In genomic region chr5:3022665-3023064, GRCh38 we compare ENCODE assay signal across 24 cellular contexts.
"Had no signal": no experiment of that assay in that cellular context is flagged by ENCODE, and none has a peak within 500 bp of the region (broad histone marks: within the 10 kb centered on the region; RNA-seq: fewer than 3 reads in every experiment).

No MANE protein-coding gene starts in this region.

- H3K27ac Mint-ChIP-seq: naive thymus-derived CD8-positive, alpha-beta T cell; natural killer cell treated with Interleukin-12 subunit alpha and Interleukin-12 subunit beta and Interleukin-15 and Interleukin-18, amount 100 ng/mL, for 72 hours; nephron progenitor cell; progenitor cell of endocrine pancreas; stimulated activated effector memory CD8-positive, alpha-beta T cell treated with anti-CD3 and anti-CD28 coated beads, Interleukin-12 subunit alpha, Interleukin-12 subunit beta, amount 100 ng/mL, for 72 hours; stimulated activated naive B cell treated with anti-CD40 and anti-IgM and Interleukin-4, amounts not matched to agents 10 μg/mL and 1 μg/mL and 100 μg/mL, for 72 hours; stimulated activated naive CD8-positive, alpha-beta T cell treated with anti-CD3 and anti-CD28 coated beads, Interleukin-15, Interleukin-2, amounts not matched to agents 100 ng/mL and 50 ng/mL, for 24 hours had no signal

- H3K4me1 Mint-ChIP-seq: naive thymus-derived CD8-positive, alpha-beta T cell; stimulated activated effector memory CD8-positive, alpha-beta T cell treated with anti-CD3 and anti-CD28 coated beads, Interleukin-12 subunit alpha, Interleukin-12 subunit beta, amount 100 ng/mL, for 72 hours; stimulated activated naive B cell treated with anti-CD40 and anti-IgM and Interleukin-4, amounts not matched to agents 10 μg/mL and 1 μg/mL and 100 μg/mL, for 72 hours had no signal

- H3K9me3 Mint-ChIP-seq: natural killer cell treated with Interleukin-12 subunit alpha and Interleukin-12 subunit beta and Interleukin-15 and Interleukin-18, amount 100 ng/mL, for 72 hours; nephron progenitor cell had no signal

- H3K36me3 Mint-ChIP-seq: naive thymus-derived CD8-positive, alpha-beta T cell; natural killer cell treated with Interleukin-12 subunit alpha and Interleukin-12 subunit beta and Interleukin-15 and Interleukin-18, amount 100 ng/mL, for 72 hours; stimulated activated effector memory CD8-positive, alpha-beta T cell treated with anti-CD3 and anti-CD28 coated beads, Interleukin-12 subunit alpha, Interleukin-12 subunit beta, amount 100 ng/mL, for 72 hours; stimulated activated naive B cell treated with anti-CD40 and anti-IgM and Interleukin-4, amounts not matched to agents 10 μg/mL and 1 μg/mL and 100 μg/mL, for 72 hours had no signal

- H3K4me3 Mint-ChIP-seq: naive thymus-derived CD8-positive, alpha-beta T cell; natural killer cell treated with Interleukin-12 subunit alpha and Interleukin-12 subunit beta and Interleukin-15 and Interleukin-18, amount 100 ng/mL, for 72 hours; nephron progenitor cell; neural crest cell; stimulated activated effector memory CD8-positive, alpha-beta T cell treated with anti-CD3 and anti-CD28 coated beads, Interleukin-12 subunit alpha, Interleukin-12 subunit beta, amount 100 ng/mL, for 72 hours; stimulated activated naive B cell treated with anti-CD40 and anti-IgM and Interleukin-4, amounts not matched to agents 10 μg/mL and 1 μg/mL and 100 μg/mL, for 72 hours; stimulated activated naive CD8-positive, alpha-beta T cell treated with anti-CD3 and anti-CD28 coated beads, Interleukin-15, Interleukin-2, amounts not matched to agents 100 ng/mL and 50 ng/mL, for 24 hours had no signal

- ATAC-seq: naive thymus-derived CD8-positive, alpha-beta T cell; natural killer cell treated with Interleukin-12 subunit alpha and Interleukin-12 subunit beta and Interleukin-15 and Interleukin-18, amount 100 ng/mL, for 72 hours; psoas muscle; right cardiac atrium; right lobe of liver; stimulated activated effector memory CD8-positive, alpha-beta T cell treated with anti-CD3 and anti-CD28 coated beads, Interleukin-12 subunit alpha, Interleukin-12 subunit beta, amount 100 ng/mL, for 72 hours; stimulated activated naive B cell treated with anti-CD40 and anti-IgM and Interleukin-4, amounts not matched to agents 10 μg/mL and 1 μg/mL and 100 μg/mL, for 72 hours; upper lobe of right lung had no signal

- H3K27me3 Mint-ChIP-seq: natural killer cell treated with Interleukin-12 subunit alpha and Interleukin-12 subunit beta and Interleukin-15 and Interleukin-18, amount 100 ng/mL, for 72 hours; stimulated activated naive B cell treated with anti-CD40 and anti-IgM and Interleukin-4, amounts not matched to agents 10 μg/mL and 1 μg/mL and 100 μg/mL, for 72 hours; stimulated activated naive CD8-positive, alpha-beta T cell treated with anti-CD3 and anti-CD28 coated beads, Interleukin-15, Interleukin-2, amounts not matched to agents 100 ng/mL and 50 ng/mL, for 24 hours had no signal

- DNase-seq: naive thymus-derived CD8-positive, alpha-beta T cell; nephron progenitor cell; ovary; psoas muscle; right cardiac atrium; right lobe of liver; sigmoid colon; small intestine; stimulated activated CD4-positive, alpha-beta T cell treated with anti-CD3 and anti-CD28 coated beads, Interleukin-15, amount 100 ng/mL, for 24 hours; stimulated activated CD4-positive, alpha-beta T cell treated with anti-CD3 and anti-CD28 coated beads, Interleukin-2, amount 100 ng/mL, for 24 hours; stimulated activated CD4-positive, alpha-beta T cell treated with anti-CD3 and anti-CD28 coated beads, Interleukin-2, amount 100 ng/mL, for 48 hours; stimulated activated CD4-positive, alpha-beta T cell treated with anti-CD3 and anti-CD28 coated beads, Interleukin-4, amount 100 ng/mL, for 24 hours; stimulated activated naive B cell treated with anti-CD40 and anti-IgM and Interleukin-4, amounts not matched to agents 10 μg/mL and 1 μg/mL and 100 μg/mL, for 72 hours; stimulated activated naive CD4-positive, alpha-beta T cell treated with Interleukin-2 at 50 U/mL for 16 hours; stomach; thyroid gland; trophoblast cell; upper lobe of right lung; uterus had no signal
